ENCODE assay signal across 19 cellular contexts in the genomic region with DNA sequence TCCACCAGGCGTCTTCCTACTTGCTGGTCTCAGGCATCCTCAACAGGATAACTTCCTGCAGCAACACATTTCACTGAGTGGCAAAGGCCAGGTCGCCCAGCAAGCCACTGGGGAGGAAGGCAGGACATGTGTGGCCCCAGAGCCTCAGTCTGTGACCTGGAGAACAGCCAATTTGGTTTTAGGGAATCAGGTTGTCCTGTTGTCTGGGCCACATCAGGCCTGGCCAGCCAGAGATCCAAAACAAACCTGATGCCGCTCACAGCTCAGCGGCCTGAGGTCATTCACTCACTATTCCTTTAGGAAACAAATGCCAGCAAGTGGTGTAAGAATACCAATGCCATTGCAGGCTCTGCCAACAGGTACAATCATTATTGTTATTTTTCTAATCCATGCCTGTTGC.
"Had no signal": no experiment of that assay in that cellular context is flagged by ENCODE, and none has a peak within 500 bp of the region (broad histone marks: within the 10 kb centered on the region; RNA-seq: fewer than 3 reads in every experiment).

No MANE protein-coding gene starts in this region.

- H3K36me3 ChIP-seq: ascending aorta, breast epithelium, esophagus squamous epithelium, prostate gland, suprapubic skin had no signal

- H3K27me3 ChIP-seq: ascending aorta, breast epithelium, esophagus squamous epithelium, suprapubic skin had no signal

- H3K4me1 ChIP-seq: breast epithelium had no signal

- DNase-seq: activated CD4-positive, alpha-beta T cell treated with anti-CD3 and anti-CD28 coated beads, Interleukin-2, amount 50 U/mL, for 1 hour; activated CD8-positive, alpha-beta memory T cell treated with anti-CD3 and anti-CD28 coated beads for 24 hours; activated CD8-positive, alpha-beta memory T cell treated with anti-CD3 and anti-CD28 coated beads, Interleukin-2, amount 50 U/mL, for 48 hours; activated effector memory CD4-positive, alpha-beta T cell treated with anti-CD3 and anti-CD28 coated beads, Interleukin-2, amount 50 U/mL, for 16 hours; activated naive CD4-positive, alpha-beta T cell treated with anti-CD3 and anti-CD28 coated beads, Interleukin-2, amount 50 U/mL, for 16 hours; activated T-cell treated with anti-CD3 and anti-CD28 coated beads, Interleukin-2, amount 50 U/mL, for 48 hours; dermis blood vessel endothelial cell; effector memory CD4-positive, alpha-beta T cell; esophagus squamous epithelium; left cardiac atrium; right cardiac atrium; stimulated activated CD4-positive, alpha-beta T cell treated with anti-CD3 and anti-CD28 coated beads, Interleukin-2, amount 100 ng/mL, for 48 hours; trophoblast cell had no signal

- ATAC-seq: activated CD4-positive, CD25-positive, alpha-beta regulatory T cell treated with anti-CD3 and anti-CD28 coated beads, Interleukin-2, amount 50 U/mL, for 24 hours; left cardiac atrium; right cardiac atrium had no signal

- H3K27ac Mint-ChIP-seq: stimulated activated naive CD8-positive, alpha-beta T cell treated with anti-CD3 and anti-CD28 coated beads, Interleukin-15, Interleukin-2, amounts not matched to agents 100 ng/mL and 50 ng/mL, for 24 hours had no signal

- H3K4me3 Mint-ChIP-seq: stimulated activated naive CD8-positive, alpha-beta T cell treated with anti-CD3 and anti-CD28 coated beads, Interleukin-15, Interleukin-2, amounts not matched to agents 100 ng/mL and 50 ng/mL, for 24 hours had no signal

- H3K27ac ChIP-seq: ascending aorta, breast epithelium, esophagus squamous epithelium, prostate gland, suprapubic skin had no signal

- H3K9me3 Mint-ChIP-seq: stimulated activated naive CD8-positive, alpha-beta T cell treated with anti-CD3 and anti-CD28 coated beads, Interleukin-15, Interleukin-2, amounts not matched to agents 100 ng/mL and 50 ng/mL, for 24 hours had no signal

- H3K9me3 ChIP-seq: breast epithelium, prostate gland, suprapubic skin had no signal

- H3K4me3 ChIP-seq: ascending aorta, breast epithelium, esophagus squamous epithelium, prostate gland, suprapubic skin had no signal
